Comparison of ENCODE assay signal across 1 cellular context in genomic region chr7:111074772-111075152, GRCh38.
TF ChIP-seq lines count a peak whose summit lies in the region.

No MANE protein-coding gene starts in this region.

TF ChIP-seq in K562, 482 proteins besides CTCF, POLR2A, EP300 and RAD21 (continued from another document and continues in another):
- TF ChIP-seq, protein P1, sequence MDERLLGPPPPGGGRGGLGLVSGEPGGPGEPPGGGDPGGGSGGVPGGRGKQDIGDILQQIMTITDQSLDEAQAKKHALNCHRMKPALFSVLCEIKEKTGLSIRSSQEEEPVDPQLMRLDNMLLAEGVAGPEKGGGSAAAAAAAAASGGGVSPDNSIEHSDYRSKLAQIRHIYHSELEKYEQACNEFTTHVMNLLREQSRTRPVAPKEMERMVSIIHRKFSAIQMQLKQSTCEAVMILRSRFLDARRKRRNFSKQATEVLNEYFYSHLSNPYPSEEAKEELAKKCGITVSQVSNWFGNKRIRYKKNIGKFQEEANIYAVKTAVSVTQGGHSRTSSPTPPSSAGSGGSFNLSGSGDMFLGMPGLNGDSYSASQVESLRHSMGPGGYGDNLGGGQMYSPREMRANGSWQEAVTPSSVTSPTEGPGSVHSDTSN (CRISPR knock-in tag; IDR thresholded peaks at IDR 0.05; ENCODE audit: low read depth): no peak
- TF ChIP-seq, protein P1 (tag; conservative IDR thresholded peaks at IDR 0.05; ENCODE audit: low read depth): 0 out of 2 replicates have a peak, but pooled peaks have one; percentile 18
- TF ChIP-seq ZNF175 (CRISPR knock-in tag; IDR thresholded peaks at IDR 0.05; ENCODE audit: low read depth): peak; percentile 21; the same call in 1 of the 2 replicates
- TF ChIP-seq KDM1A (IDR thresholded peaks at IDR 0.05): peak; percentile 40 to 55; a peak in 1 of 4 replicates
- no peak for TF ChIP-seq NCOA4 (IDR thresholded peaks at IDR 0.05; ENCODE audit: partially characterized antibody)
- TF ChIP-seq VEZF1 (CRISPR knock-in tag; IDR thresholded peaks at IDR 0.05): no peak
- TF ChIP-seq CXXC5 (CRISPR knock-in tag; IDR thresholded peaks at IDR 0.05): peak; percentile 50
- TF ChIP-seq KLF16 (IDR thresholded peaks at IDR 0.05): peak; percentile 22; the same call in 1 of the 2 replicates
- TF ChIP-seq HDAC2 (IDR thresholded peaks at IDR 0.05): peak; percentile 31; the same call in 1 of the 2 replicates
- peak; percentile 73 for TF ChIP-seq MTA1 (IDR thresholded peaks at IDR 0.05; ENCODE audit: borderline replicate concordance)
- peak; percentile 87 for TF ChIP-seq ARID1B (IDR thresholded peaks at IDR 0.05)
- peak; percentile 80 for TF ChIP-seq CBFA2T3 (IDR thresholded peaks at IDR 0.05)
- peak; percentile 72 for TF ChIP-seq SMARCA4 (IDR thresholded peaks at IDR 0.05)
- TF ChIP-seq MITF (IDR thresholded peaks at IDR 0.05): no peak
- no peak for TF ChIP-seq NR2C2 (CRISPR knock-in tag; IDR thresholded peaks at IDR 0.05)
- 0 out of 2 replicates have a peak, but pooled peaks have one; percentile 14 for TF ChIP-seq NR2C2 (tag; IDR thresholded peaks at IDR 0.05)
- TF ChIP-seq TCF7 (IDR thresholded peaks at IDR 0.05; ENCODE audit: borderline replicate concordance): peak; percentile 94
- TF ChIP-seq TEAD4 (IDR thresholded peaks at IDR 0.05; ENCODE audit: low read length): peak; percentile 77
- no peak for TF ChIP-seq TEAD4 (CRISPR knock-in tag; IDR thresholded peaks at IDR 0.05; ENCODE audit: borderline replicate concordance)
- TF ChIP-seq ZNF174 (CRISPR knock-in tag; IDR thresholded peaks at IDR 0.05): no peak
- peak; percentile 64 for TF ChIP-seq TAL1 (IDR thresholded peaks at IDR 0.05)
- no peak for TF ChIP-seq ARID4B (CRISPR knock-in tag; IDR thresholded peaks at IDR 0.05)
- peak; percentile 78 for TF ChIP-seq TCF7L2 (IDR thresholded peaks at IDR 0.05; ENCODE audit: low read depth, low read length)
- peak; percentile 79 for TF ChIP-seq TCF3 (CRISPR knock-in tag; IDR thresholded peaks at IDR 0.05)
- peak; percentile 43; the same call in 1 of the 2 replicates for TF ChIP-seq STAT5A (IDR thresholded peaks at IDR 0.05; ENCODE audit: borderline replicate concordance, low read length)
- peak; percentile 99 for TF ChIP-seq SOX6 (IDR thresholded peaks at IDR 0.05)
- TF ChIP-seq TRIM24 (IDR thresholded peaks at IDR 0.05): 0 out of 4 replicates have a peak, but pooled peaks of 1 of the 2 experiments have one; percentile 39
- peak; percentile 60; the same call in 1 of the 2 replicates for TF ChIP-seq ADNP (tag; IDR thresholded peaks at IDR 0.05)
- 0 out of 2 replicates have a peak, but pooled peaks have one; percentile 26 for TF ChIP-seq SMARCC2 (IDR thresholded peaks at IDR 0.05; ENCODE audit: low read depth)
- peak; percentile 62 for TF ChIP-seq NCOR1 (IDR thresholded peaks at IDR 0.05)
- TF ChIP-seq ATF7 (IDR thresholded peaks at IDR 0.05): 0 out of 2 replicates have a peak, but pooled peaks have one; percentile 18
- peak; percentile 69 for TF ChIP-seq MTA2 (IDR thresholded peaks at IDR 0.05; ENCODE audit: low read depth)
- peak; percentile 27; the same call in 1 of the 2 replicates for TF ChIP-seq PML (IDR thresholded peaks at IDR 0.05; ENCODE audit: low read length)
- TF ChIP-seq CC2D1A (IDR thresholded peaks at IDR 0.05): 0 out of 2 replicates have a peak, but pooled peaks have one; percentile 35
- TF ChIP-seq, protein P2, sequence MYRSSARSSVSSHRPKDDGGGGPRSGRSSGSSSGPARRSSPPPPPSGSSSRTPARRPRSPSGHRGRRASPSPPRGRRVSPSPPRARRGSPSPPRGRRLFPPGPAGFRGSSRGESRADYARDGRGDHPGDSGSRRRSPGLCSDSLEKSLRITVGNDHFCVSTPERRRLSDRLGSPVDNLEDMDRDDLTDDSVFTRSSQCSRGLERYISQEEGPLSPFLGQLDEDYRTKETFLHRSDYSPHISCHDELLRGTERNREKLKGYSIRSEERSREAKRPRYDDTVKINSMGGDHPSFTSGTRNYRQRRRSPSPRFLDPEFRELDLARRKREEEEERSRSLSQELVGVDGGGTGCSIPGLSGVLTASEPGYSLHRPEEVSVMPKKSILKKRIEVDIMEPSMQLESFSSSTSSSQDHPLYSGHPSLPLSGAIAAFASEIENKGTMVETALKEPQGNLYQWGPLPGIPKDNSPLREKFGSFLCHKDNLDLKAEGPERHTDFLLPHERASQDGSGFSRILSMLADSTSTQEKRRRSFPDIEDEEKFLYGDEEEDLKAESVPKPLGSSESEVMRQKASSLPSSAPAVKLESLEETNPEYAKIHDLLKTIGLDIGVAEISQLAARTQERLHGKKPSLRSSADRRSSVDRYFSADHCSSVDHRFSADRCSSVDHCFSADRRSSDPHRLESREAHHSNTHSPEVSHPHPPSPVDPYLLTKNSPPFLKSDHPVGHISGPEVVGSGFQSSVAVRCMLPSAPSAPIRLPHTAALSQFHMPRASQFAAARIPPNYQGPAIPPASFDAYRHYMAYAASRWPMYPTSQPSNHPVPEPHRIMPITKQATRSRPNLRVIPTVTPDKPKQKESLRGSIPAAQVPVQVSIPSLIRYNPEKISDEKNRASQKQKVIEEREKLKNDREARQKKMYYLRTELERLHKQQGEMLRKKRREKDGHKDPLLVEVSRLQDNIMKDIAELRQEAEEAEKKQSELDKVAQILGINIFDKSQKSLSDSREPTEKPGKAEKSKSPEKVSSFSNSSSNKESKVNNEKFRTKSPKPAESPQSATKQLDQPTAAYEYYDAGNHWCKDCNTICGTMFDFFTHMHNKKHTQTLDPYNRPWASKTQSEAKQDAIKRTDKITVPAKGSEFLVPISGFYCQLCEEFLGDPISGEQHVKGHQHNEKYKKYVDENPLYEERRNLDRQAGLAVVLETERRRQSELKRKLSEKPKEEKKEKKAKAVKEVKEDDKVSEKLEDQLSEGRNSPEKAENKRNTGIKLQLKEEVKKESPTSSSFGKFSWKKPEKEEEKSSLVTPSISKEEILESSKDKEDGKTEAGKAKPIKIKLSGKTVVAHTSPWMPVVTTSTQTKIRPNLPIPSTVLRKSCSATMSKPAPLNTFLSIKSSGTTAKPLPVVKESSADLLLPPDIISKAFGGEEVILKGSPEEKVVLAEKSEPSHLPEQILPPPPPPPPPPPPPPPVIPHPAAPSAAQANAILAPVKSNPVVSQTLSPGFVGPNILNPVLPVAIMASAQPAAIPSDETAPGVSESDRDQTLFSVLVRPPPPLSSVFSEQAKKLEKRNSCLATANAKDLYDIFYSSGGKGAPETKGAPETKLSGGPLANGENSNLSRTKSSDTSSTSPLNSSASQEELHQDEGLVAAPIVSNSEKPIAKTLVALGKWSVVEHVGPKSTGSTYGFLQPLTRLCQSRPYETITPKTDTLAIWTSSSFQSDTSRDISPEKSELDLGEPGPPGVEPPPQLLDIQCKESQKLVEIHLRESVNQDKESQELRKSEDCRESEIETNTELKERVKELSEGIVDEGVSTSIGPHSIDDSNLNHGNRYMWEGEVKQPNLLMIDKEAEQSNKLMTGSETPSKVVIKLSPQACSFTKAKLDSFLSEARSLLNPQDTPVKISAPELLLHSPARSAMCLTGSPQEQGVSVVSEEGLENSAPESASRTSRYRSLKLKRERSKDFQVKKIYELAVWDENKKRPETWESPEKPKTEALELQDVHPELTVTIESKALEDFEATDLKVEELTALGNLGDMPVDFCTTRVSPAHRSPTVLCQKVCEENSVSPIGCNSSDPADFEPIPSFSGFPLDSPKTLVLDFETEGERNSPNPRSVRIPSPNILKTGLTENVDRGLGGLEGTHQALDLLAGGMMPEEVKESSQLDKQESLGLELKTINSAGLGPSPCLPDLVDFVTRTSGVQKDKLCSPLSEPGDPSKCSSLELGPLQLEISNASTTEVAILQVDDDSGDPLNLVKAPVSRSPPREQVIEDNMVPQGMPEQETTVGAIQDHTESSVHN (IDR thresholded peaks at IDR 0.05; ENCODE audit: borderline replicate concordance in 1 of 2, low read depth in 1 of 2): 0 out of 4 replicates have a peak, but pooled peaks of 1 of the 2 experiments have one; percentile 33
- peak; percentile 23; the same call in 1 of the 2 replicates for TF ChIP-seq JUND (IDR thresholded peaks at IDR 0.05; ENCODE audit: borderline replicate concordance, low read depth, low read length)
- TF ChIP-seq JUND (tag; IDR thresholded peaks at IDR 0.05; ENCODE audit: borderline replicate concordance, low read depth, low read length): no peak
- no peak for TF ChIP-seq FOXP1 (CRISPR knock-in tag; IDR thresholded peaks at IDR 0.05)
- peak; percentile 51; the same call in 1 of the 2 replicates for TF ChIP-seq GATA2 (CRISPR knock-in tag; IDR thresholded peaks at IDR 0.05)
- TF ChIP-seq ARNT (IDR thresholded peaks at IDR 0.05): peak in 1 of 2 experiments; percentile 20; a peak in 1 of 4 replicates
- TF ChIP-seq RCOR1 (IDR thresholded peaks at IDR 0.05; ENCODE audit: borderline replicate concordance in 1 of 2, low read depth in 2 of 2, low read length in 2 of 2): peak in 1 of 2 experiments; percentile 64; a peak in 1 of 4 replicates
- TF ChIP-seq DPF2 (IDR thresholded peaks at IDR 0.05): peak; percentile 71
- TF ChIP-seq MEIS2 (IDR thresholded peaks at IDR 0.05; ENCODE audit: partially characterized antibody): peak; percentile 55
- TF ChIP-seq, protein P3, sequence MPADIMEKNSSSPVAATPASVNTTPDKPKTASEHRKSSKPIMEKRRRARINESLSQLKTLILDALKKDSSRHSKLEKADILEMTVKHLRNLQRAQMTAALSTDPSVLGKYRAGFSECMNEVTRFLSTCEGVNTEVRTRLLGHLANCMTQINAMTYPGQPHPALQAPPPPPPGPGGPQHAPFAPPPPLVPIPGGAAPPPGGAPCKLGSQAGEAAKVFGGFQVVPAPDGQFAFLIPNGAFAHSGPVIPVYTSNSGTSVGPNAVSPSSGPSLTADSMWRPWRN (IDR thresholded peaks at IDR 0.05; ENCODE audit: low read depth): peak; percentile 41; the same call in 1 of the 2 replicates
- no peak for TF ChIP-seq ZSCAN32 (CRISPR knock-in tag; IDR thresholded peaks at IDR 0.05)
- no peak for TF ChIP-seq MYBL2 (IDR thresholded peaks at IDR 0.05; ENCODE audit: low read depth)
- TF ChIP-seq MYBL2 (CRISPR knock-in tag; IDR thresholded peaks at IDR 0.05; ENCODE audit: borderline replicate concordance): no peak
- peak in 1 of 2 experiments; percentile 71; a peak in 2 of 4 replicates for TF ChIP-seq HDAC1 (IDR thresholded peaks at IDR 0.05)
